In genomic region chr15:31079519-31079918, GRCh38 we compare ENCODE assay signal across 19 cellular contexts. TPM values are rescaled to one million over a fixed set of nuclear protein-coding genes. Genes with fewer than 3 reads are reported as not detected.
DNase-seq lines count a peak whose midpoint lies in the region; ATAC-seq and TF ChIP-seq lines count a peak whose summit lies in the region.
"Had no signal": no experiment of that assay in that cellular context is flagged by ENCODE, and none has a peak within 500 bp of the region (broad histone marks: within the 10 kb centered on the region; RNA-seq: fewer than 3 reads in every experiment).

No MANE protein-coding gene starts in this region.

- no peaks in the 10 kb centered on the region for H3K9me3 ChIP-seq in Karpas-422 (ENCODE audit: low read length)
- H3K9me3 ChIP-seq: BE2C had no signal

- peaks cover 0 to 11% of the 10 kb centered on the region in 2 donors for H3K27me3 Mint-ChIP-seq in natural killer cell (ENCODE audit: low read depth in 2 of 2)

- no peaks in the 10 kb centered on the region for H3K79me2 ChIP-seq in Karpas-422 (ENCODE audit: low read length)

- peaks cover 0 to 2% of the 10 kb centered on the region in 2 donors for H3K9me3 Mint-ChIP-seq in natural killer cell

- DNase-seq in ELR (ENCODE audit: low read depth): peak; percentile 78
- peak; percentile 9 for DNase-seq in NCI-H226
- DNase-seq in fibroblast of the aortic adventitia (ENCODE audit: low read depth): peak; percentile 38
- no peak for DNase-seq in natural killer cell
- DNase-seq in NCI-H446 treated with DMSO at 0.1 percent for 48 hours (lab: John Stamatoyannopoulos, UW): no peak
- no peak for DNase-seq in Karpas-422
- DNase-seq in GM03348 (ENCODE audit: low spot score): no peak
- no peak for DNase-seq in GF-D8 (lab: John Stamatoyannopoulos, UW)
- DNase-seq: activated CD8-positive, alpha-beta T cell treated with anti-CD3 and anti-CD28 coated beads, Interleukin-2, amount 10 ng/mL, durations not matched to agents 7 days and 5 days; aorta; BE2C; Kasumi-1; NCI-H187; NCI-H774; occipital lobe; small intestine; stimulated activated naive CD4-positive, alpha-beta T cell had no signal

- no peak for ATAC-seq in natural killer cell
- ATAC-seq: activated CD8-positive, alpha-beta T cell treated with anti-CD3 and anti-CD28 coated beads, Interleukin-2, amount 10 ng/mL, durations not matched to agents 7 days and 5 days had no signal

- no peaks in the 10 kb centered on the region for H4K20me1 ChIP-seq in Karpas-422 (ENCODE audit: insufficient read depth, low read depth, low read length)

- peaks cover 20 to 24% of the 10 kb centered on the region in 2 donors for H3K4me1 Mint-ChIP-seq in natural killer cell

- intact Hi-C loops in natural killer cell (cut with micrococcal nuclease): no loop called here

- H3K27ac Mint-ChIP-seq in natural killer cell: no peak overlapping the region
- H3K27ac Mint-ChIP-seq: activated CD8-positive, alpha-beta T cell treated with anti-CD3 and anti-CD28 coated beads, Interleukin-2, amount 10 ng/mL, durations not matched to agents 7 days and 5 days; mesothelial cell of epicardium had no signal

- H3K4me3 ChIP-seq in fibroblast of the aortic adventitia (ENCODE audit: low read depth, low read length) (no peak overlapping the region), Karpas-422 (ENCODE audit: low read length) (no peak overlapping the region)

- H3K27me3 ChIP-seq in Karpas-422 (ENCODE audit: low read length): no peaks in the 10 kb centered on the region

- no peak overlapping the region for H2AFZ ChIP-seq in Karpas-422 (ENCODE audit: low read length)

- H3K4me3 Mint-ChIP-seq in natural killer cell: peak overlapping the region; percentile 72
- H3K4me3 Mint-ChIP-seq: mesothelial cell of epicardium had no signal

- H3K9me2 ChIP-seq in Karpas-422 (replicated peaks; ENCODE audit: insufficient read depth, low read length): no peaks in the 10 kb centered on the region

- H3K4me2 ChIP-seq in Karpas-422 (ENCODE audit: low read depth, low read length, poor library complexity, severe bottlenecking): no peak overlapping the region

- H3K9ac ChIP-seq in Karpas-422 (ENCODE audit: low read length): no peak overlapping the region

- no peak overlapping the region for H3K27ac ChIP-seq in Karpas-422 (ENCODE audit: low read length)

- no peaks in the 10 kb centered on the region for H3K36me3 ChIP-seq in Karpas-422 (ENCODE audit: insufficient read depth, low read length)
- H3K36me3 ChIP-seq: BE2C had no signal

- H3K36me3 Mint-ChIP-seq in natural killer cell: no peaks in the 10 kb centered on the region
- H3K36me3 Mint-ChIP-seq: mesothelial cell of epicardium had no signal

- no peak for TF ChIP-seq CTCF in fibroblast of the aortic adventitia (IDR thresholded peaks at IDR 0.05; ENCODE audit: insufficient read depth, low read length)
- no peak for TF ChIP-seq CTCF in natural killer cell (IDR thresholded peaks at IDR 0.05)

- H3K4me1 ChIP-seq in Karpas-422 (ENCODE audit: low read length): peaks cover 5% of the 10 kb centered on the region; the same call in 1 of the 2 replicates
- H3K4me1 ChIP-seq: BE2C had no signal

RNA-seq across cellular contexts. Expression of gene TRPM1, which starts 22.0 kb away (rescaled TPM):
- total RNA-seq in fibroblast of the aortic adventitia (ENCODE audit: low replicate concordance): not detected in 2 replicates
- total RNA-seq in natural killer cell: not detected
- not detected in 2 replicates for total RNA-seq in Karpas-422 (2014; rRNA removed; shearing (Covaris generic); ENCODE audit: low replicate concordance)
- total RNA-seq: activated CD8-positive, alpha-beta T cell treated with anti-CD3 and anti-CD28 coated beads, Interleukin-2, amount 10 ng/mL, durations not matched to agents 7 days and 5 days; aorta; mesothelial cell of epicardium; occipital lobe; urinary bladder had no signal

Comparison
In these comparisons a context has a peak if more than half of its experiments do, and no peak if none do; other contexts are left out.
1. DNase-seq: peak in ELR (single experiment), NCI-H226 (single experiment) and fibroblast of the aortic adventitia (single experiment); none in natural killer cell (single experiment), NCI-H446 treated with DMSO at 0.1 percent for 48 hours (single experiment), Karpas-422 (single experiment), GM03348 (single experiment) and GF-D8 (single experiment).